ENCODE assay signal across 2 cellular contexts in the genomic region with DNA sequence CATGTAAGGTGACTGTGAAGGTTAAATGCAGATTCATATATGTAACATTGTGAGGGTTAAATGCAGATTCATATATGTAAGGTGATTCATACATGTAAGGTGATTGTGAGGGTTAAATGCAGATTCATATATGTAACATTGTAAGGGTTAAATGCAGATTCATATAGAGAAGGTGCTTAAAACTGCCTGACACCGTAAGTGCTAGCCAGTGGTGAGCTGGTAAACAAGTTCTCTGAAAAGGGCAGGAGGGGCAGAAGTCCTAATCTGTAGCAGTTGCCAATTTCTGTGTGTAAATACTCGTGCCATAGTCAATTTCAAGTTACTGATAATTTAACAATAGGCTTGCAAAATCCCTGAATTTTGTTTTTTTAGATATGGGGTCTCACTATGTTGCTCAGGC. TPM values are rescaled to one million over a fixed set of nuclear protein-coding genes. Genes with fewer than 3 reads are reported as not detected.
"Had no signal": no experiment of that assay in that cellular context is flagged by ENCODE, and none has a peak within 500 bp of the region (broad histone marks: within the 10 kb centered on the region; RNA-seq: fewer than 3 reads in every experiment).

No MANE protein-coding gene starts in this region.

RNA-seq across cellular contexts. Expression of gene TESC, which starts 4.8 kb away (rescaled TPM):
- total RNA-seq: bronchial epithelial cell, chondrocyte had no signal
